Comparison of ENCODE assay signal across 8 cellular contexts in the genomic region with DNA sequence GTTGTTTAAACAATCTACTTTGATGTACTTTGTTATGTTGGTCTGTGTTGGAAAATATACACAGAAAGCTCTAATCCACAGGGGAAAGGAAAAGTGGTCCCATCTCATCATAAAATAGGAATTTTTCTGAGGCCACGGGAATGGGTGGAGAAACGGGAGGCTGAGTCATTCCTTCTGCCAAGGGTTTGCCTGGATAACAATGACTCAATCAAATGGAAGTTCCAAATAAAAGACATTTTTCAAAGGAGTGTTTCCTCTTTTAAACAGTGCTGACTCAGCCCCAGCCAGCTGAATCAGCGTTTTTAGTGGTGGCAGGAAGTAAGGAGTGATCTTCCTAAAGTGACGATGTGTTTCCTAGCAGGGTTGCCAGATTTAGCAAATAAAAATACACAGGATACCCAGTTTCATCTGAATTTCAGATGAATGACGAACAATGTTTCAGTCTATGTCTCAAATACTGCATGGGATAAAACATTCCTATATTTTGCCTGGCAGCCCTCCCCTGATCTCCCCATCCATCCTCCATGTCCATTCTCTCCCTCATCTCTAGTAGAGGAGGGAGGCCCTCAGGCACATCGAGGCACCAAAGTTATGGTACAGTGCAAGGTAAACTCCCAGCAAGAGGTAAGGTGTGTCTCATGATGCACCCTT.
DNase-seq lines count a peak whose midpoint lies in the region; ATAC-seq, FAIRE-seq and TF ChIP-seq lines count a peak whose summit lies in the region.

No MANE protein-coding gene starts in this region.

- H3K27me3 ChIP-seq in A673 (replicated peaks; ENCODE audit: insufficient read depth, low read depth, low read length, poor library complexity) (no peaks in the 10 kb centered on the region), right atrium auricular region (no peaks in the 10 kb centered on the region), skeletal muscle satellite cell (ENCODE audit: control insufficient read depth, insufficient read depth, low read length) (no peaks in the 10 kb centered on the region)

- no peak for FAIRE-seq in H54 (lab: Jason Lieb, UNC)

- H3K36me3 Mint-ChIP-seq in activated naive CD8-positive, alpha-beta T cell treated with anti-CD3 and anti-CD28 coated beads for 36 hours, result peaks cover 8% of the 10 kb centered on the region

- peaks cover 13% of the 10 kb centered on the region for H3K4me1 ChIP-seq in A673 (ENCODE audit: insufficient read depth, low read length, poor library complexity, severe bottlenecking)
- peaks cover 0 to 48% of the 10 kb centered on the region in 2 donors for H3K4me1 ChIP-seq in right atrium auricular region
- peaks cover 16% of the 10 kb centered on the region for H3K4me1 ChIP-seq in skeletal muscle satellite cell (ENCODE audit: control insufficient read depth, insufficient read depth, low read length)

- peaks cover 76% of the 10 kb centered on the region for H3K4me1 Mint-ChIP-seq in activated naive CD8-positive, alpha-beta T cell treated with anti-CD3 and anti-CD28 coated beads for 36 hours

- H3K27me3 Mint-ChIP-seq in activated naive CD8-positive, alpha-beta T cell treated with anti-CD3 and anti-CD28 coated beads for 36 hours, result no peaks in the 10 kb centered on the region

- CTCF ChIA-PET in A673 (lab: Charles Lee), result no interaction called here

- H3K27ac Mint-ChIP-seq in activated naive CD8-positive, alpha-beta T cell treated with anti-CD3 and anti-CD28 coated beads for 36 hours, result peak overlapping the region; percentile 42

- peaks cover 5% of the 10 kb centered on the region for H3K9me3 Mint-ChIP-seq in activated naive CD8-positive, alpha-beta T cell treated with anti-CD3 and anti-CD28 coated beads for 36 hours

- no peak overlapping the region for H3K4me3 Mint-ChIP-seq in activated naive CD8-positive, alpha-beta T cell treated with anti-CD3 and anti-CD28 coated beads for 36 hours

- peak overlapping the region; percentile 31 for H3K27ac ChIP-seq in A673 (ENCODE audit: low read depth, low read length, poor library complexity, severe bottlenecking)
- H3K27ac ChIP-seq in right atrium auricular region, result no peak overlapping the region

- DNase-seq in A673 (ENCODE audit: low spot score), result peak; percentile 85
- peak; percentile 57 for DNase-seq in H54 (ENCODE audit: insufficient read length, low spot score)
- DNase-seq in activated naive CD8-positive, alpha-beta T cell treated with anti-CD3 and anti-CD28 coated beads for 36 hours, result no peak
- DNase-seq in right atrium auricular region (ENCODE audit: low spot score), result peak; percentile 87
- DNase-seq in NCI-H526 treated with DMSO at 0.1 percent for 48 hours (lab: John Stamatoyannopoulos, UW), result no peak
- DNase-seq in germinal center (ENCODE audit: low spot score), result no peak

- POLR2A ChIA-PET in A673 (lab: Charles Lee; ENCODE audit: low non-redundant PET), result no interaction called here

- H3K9ac ChIP-seq in skeletal muscle satellite cell (ENCODE audit: low read depth, low read length), result no peak overlapping the region

- TF ChIP-seq POLR2A in H54 (IDR thresholded peaks at IDR 0.05; ENCODE audit: low read depth, low read length), result no peak

- H3K36me3 ChIP-seq in A673 (ENCODE audit: insufficient read depth, low read length, poor library complexity, severe bottlenecking), result no peaks in the 10 kb centered on the region
- H3K36me3 ChIP-seq in right atrium auricular region, result no peaks in the 10 kb centered on the region
- no peaks in the 10 kb centered on the region for H3K36me3 ChIP-seq in skeletal muscle satellite cell (ENCODE audit: insufficient read depth, low read length)

- intact Hi-C loops in A673 (cut with micrococcal nuclease; ENCODE audit: unreplicated experiment), result no loop called here

- BruUV-seq in A673 (replicated peaks; lab: Mats Ljungman, UMichigan), result no TSS peak

- H3K4me3 ChIP-seq in A673 (ENCODE audit: low read depth, low read length, poor library complexity, severe bottlenecking) (no peak overlapping the region), right atrium auricular region (no peak overlapping the region), skeletal muscle satellite cell (ENCODE audit: low read length) (peak overlapping the region; percentile 9)

- ATAC-seq in GM19328 (IDR thresholded peaks at IDR 0.05; ENCODE audit: unreplicated experiment), result no peak

- no peaks in the 10 kb centered on the region for H3K9me3 ChIP-seq in A673 (ENCODE audit: low read depth, low read length, poor library complexity, severe bottlenecking)
- no peaks in the 10 kb centered on the region for H3K9me3 ChIP-seq in right atrium auricular region
- no peaks in the 10 kb centered on the region for H3K9me3 ChIP-seq in skeletal muscle satellite cell (replicated peaks; ENCODE audit: low read length)

- peak overlapping the region; percentile 52 for H3K4me2 ChIP-seq in skeletal muscle satellite cell (ENCODE audit: low read length)

- no peak for TF ChIP-seq CTCF in A673 (conservative IDR thresholded peaks at IDR 0.05; ENCODE audit: low read depth, low read length)
- TF ChIP-seq CTCF in right atrium auricular region (IDR thresholded peaks at IDR 0.05), result no peak

Comparison
In these comparisons a context has a peak if more than half of its experiments do, and no peak if none do; other contexts are left out.
1. DNase-seq: peak in A673 (single experiment), H54 (single experiment) and right atrium auricular region (single experiment); none in activated naive CD8-positive, alpha-beta T cell treated with anti-CD3 and anti-CD28 coated beads for 36 hours (single experiment), NCI-H526 treated with DMSO at 0.1 percent for 48 hours (single experiment) and germinal center (single experiment).